9 cellular contexts compared by ENCODE assay signal in the genomic region with DNA sequence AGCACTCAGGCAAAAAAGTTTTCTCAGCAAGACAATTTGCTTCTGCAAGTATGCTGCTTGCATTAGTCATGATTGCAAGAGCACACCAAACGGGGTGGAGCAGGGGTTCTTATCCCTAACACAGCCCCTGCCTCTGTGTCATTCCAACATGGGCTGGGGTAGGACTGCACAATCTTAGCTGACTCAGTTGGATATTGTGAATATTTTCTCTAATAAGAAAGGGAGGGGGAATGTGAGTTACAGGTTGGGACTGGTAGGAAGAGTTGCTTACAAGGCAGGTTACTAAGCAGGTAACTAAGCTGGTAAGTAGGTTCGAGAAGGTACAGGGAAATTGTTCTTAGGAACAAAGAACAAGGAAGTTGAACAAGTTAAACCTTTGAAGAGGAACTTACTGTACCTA. TPM values are rescaled to one million over a fixed set of nuclear protein-coding genes. Genes with fewer than 3 reads are reported as not detected.
DNase-seq lines count a peak whose midpoint lies in the region; FAIRE-seq and TF ChIP-seq lines count a peak whose summit lies in the region.
"Not testable (repeated sequence)": the region's sequence is repeated elsewhere in the genome, so short reads cannot be mapped to it uniquely, and the experiment has no call there.
"Had no signal": no experiment of that assay in that cellular context is flagged by ENCODE, and none has a peak within 500 bp of the region (broad histone marks: within the 10 kb centered on the region; RNA-seq: fewer than 3 reads in every experiment).

No MANE protein-coding gene starts in this region.

- peak; percentile 0 for DNase-seq in AG09319 (ENCODE audit: extremely low read depth, low read depth)
- not testable (repeated sequence) for DNase-seq in HFFc6
- DNase-seq in amniotic epithelial cell (ENCODE audit: low read depth) = peak; percentile 58
- peak; percentile 23 to 31 for DNase-seq in cardiac fibroblast (ENCODE audit: low read depth in 2 of 2)
- peak; percentile 31 for DNase-seq in fibroblast of mammary gland (ENCODE audit: low read depth)
- peak; percentile 91 for DNase-seq in keratinocyte (ENCODE audit: low read depth, low spot score)
- peak; percentile 20 for DNase-seq in small intestine

- H3K79me2 ChIP-seq in keratinocyte (ENCODE audit: control insufficient read depth, insufficient read depth, low read length) = peaks cover 16% of the 10 kb centered on the region

- not testable (repeated sequence) for H3K4me1 Mint-ChIP-seq in HFFc6 (ENCODE audit: low read depth)

- not testable (repeated sequence) for H3K9me1 ChIP-seq in keratinocyte (ENCODE audit: control insufficient read depth, extremely low read depth, insufficient read depth, low read length)

- H3K4me1 ChIP-seq in keratinocyte (ENCODE audit: control insufficient read depth, extremely low read depth, insufficient read depth, low read length) (peaks cover 21% of the 10 kb centered on the region), mucosa of stomach (ENCODE audit: control insufficient read depth, insufficient read depth, low read length) (peaks cover 13% of the 10 kb centered on the region)
- H3K4me1 ChIP-seq in small intestine (ENCODE audit: control insufficient read depth in 2 of 2, insufficient read depth in 1 of 2, low read depth in 1 of 2, low read length in 1 of 2) = not testable (repeated sequence)

- H3K36me3 ChIP-seq in keratinocyte (ENCODE audit: control insufficient read depth in 2 of 2, extremely low read depth in 1 of 2, insufficient read depth in 2 of 2, low read length in 2 of 2); mucosa of stomach (ENCODE audit: control insufficient read depth, insufficient read depth, low read length); small intestine (ENCODE audit: control insufficient read depth in 2 of 2, insufficient read depth in 2 of 2, low read length in 2 of 2): not testable (repeated sequence)

- not testable (repeated sequence) for FAIRE-seq in keratinocyte (lab: Jason Lieb, UNC); small intestine (lab: Jason Lieb, UNC)

- dilution Hi-C loops in keratinocyte (cut with MboI; ENCODE audit: extremely low pct_ligation_motif_present, low sequenced_read_pairs) = not testable (repeated sequence)

- H3K9me3 ChIP-seq in keratinocyte (ENCODE audit: control insufficient read depth, low read depth, low read length); mucosa of stomach (ENCODE audit: control insufficient read depth, low read length); small intestine (ENCODE audit: control insufficient read depth, low read depth): not testable (repeated sequence)

- 39 to 40% (median 40%) methylated on average over 2 of the region's 2 CpGs for WGBS in small intestine, 3 donors

- H3K9me3 Mint-ChIP-seq in HFFc6 = not testable (repeated sequence)

- peak overlapping the region; percentile 35 for H3K4me3 Mint-ChIP-seq in HFFc6

- not testable (repeated sequence) for H3K27me3 ChIP-seq in keratinocyte (ENCODE audit: control insufficient read depth, extremely low read depth, insufficient read depth, low read length); mucosa of stomach (ENCODE audit: control insufficient read depth, insufficient read depth, low read length); small intestine (ENCODE audit: control insufficient read depth in 2 of 2, insufficient read depth in 2 of 2, low read length in 2 of 2)

- not testable (repeated sequence) for H3K27me3 Mint-ChIP-seq in HFFc6 (ENCODE audit: insufficient read depth)

- peak overlapping the region; percentile 83 for H3K27ac ChIP-seq in keratinocyte (ENCODE audit: control insufficient read depth, insufficient read depth, low read length)
- H3K27ac ChIP-seq in small intestine (ENCODE audit: low read depth in 1 of 2, low read length in 1 of 2) = peak overlapping the region in 1 of 2 donors; percentile 31

- H3K4me2 ChIP-seq in keratinocyte (ENCODE audit: control insufficient read depth, extremely low read depth, insufficient read depth, low read depth, low read length) = peak overlapping the region; percentile 73

- not testable (repeated sequence) for TF ChIP-seq CTCF in AG09319 (IDR thresholded peaks at IDR 0.05; ENCODE audit: low read depth, low read length); HFFc6 (IDR thresholded peaks at IDR 0.05); cardiac fibroblast (IDR thresholded peaks at IDR 0.05; ENCODE audit: low read depth, low read length); fibroblast of mammary gland (conservative IDR thresholded peaks at IDR 0.05; ENCODE audit: control insufficient read depth, insufficient read depth, low read depth, low read length); keratinocyte (optimal IDR thresholded peaks at IDR 0.05 in 1 of 3, IDR thresholded peaks at IDR 0.05 in 1 of 3, conservative IDR thresholded peaks at IDR 0.05 in 1 of 3; ENCODE audit: extremely low read depth in 1 of 3, insufficient read depth in 2 of 3, low read length in 3 of 3)

- not testable (repeated sequence) for H3K36me3 Mint-ChIP-seq in HFFc6 (ENCODE audit: low read depth)

- H3K9ac ChIP-seq in keratinocyte (ENCODE audit: control insufficient read depth, extremely low read depth, insufficient read depth, low read length) (peak overlapping the region; percentile 62), mucosa of stomach (ENCODE audit: low read length) (peak overlapping the region; percentile 9)

- H4K20me1 ChIP-seq in keratinocyte (ENCODE audit: control insufficient read depth, extremely low read depth, insufficient read depth, low read length) = not testable (repeated sequence)

- not testable (repeated sequence) for H3K4me3 ChIP-seq in cardiac fibroblast (replicated peaks in 1 of 2; ENCODE audit: low read depth in 2 of 2, low read length in 2 of 2); fibroblast of mammary gland (ENCODE audit: control insufficient read depth, low read depth, low read length); mucosa of stomach (ENCODE audit: low read length); small intestine (ENCODE audit: low read depth in 1 of 2, low read length in 2 of 2)
- peak overlapping the region in 1 of 3 experiments; percentile 46 for H3K4me3 ChIP-seq in keratinocyte (ENCODE audit: control insufficient read depth in 2 of 3, extremely low read depth in 1 of 3, insufficient read depth in 2 of 3, low read depth in 1 of 3, low read length in 3 of 3)

- peak overlapping the region; percentile 66 for H2AFZ ChIP-seq in keratinocyte (ENCODE audit: control insufficient read depth, low read length)

- H3K27ac Mint-ChIP-seq in HFFc6 = 0 out of 2 replicates have a peak overlapping the region, but pooled peaks have one; percentile 17

RNA-seq across cellular contexts. Expression of gene GOLGA6L10, which starts 24.4 kb away (rescaled TPM):
- total RNA-seq in HFFc6 (2021; fragmentation: NEBNext Ultra II Directional; extraction: Animal tissue kit (Norgen Biotek cat#: 25700)) = under 1 TPM; 0.43 to 0.69 (median 0.51) TPM
- polyA plus RNA-seq in keratinocyte = 0.36 to 1.6 TPM (median 1.3 TPM) in 3 replicates
- polyA plus RNA-seq in keratinocyte (2011; ENCODE audit: low read depth) = 2.6 TPM
- polyA plus RNA-seq in keratinocyte (2011; cell fraction: cytosol; rRNA removed) = 0.21 and 0.22 TPM in 2 replicates
- 2.5 and 3.0 TPM in 2 replicates for polyA plus RNA-seq in keratinocyte (2011; cell fraction: nucleus; rRNA removed)
- polyA plus RNA-seq in keratinocyte (2012; ENCODE audit: low replicate concordance) = 0.54 and 1.1 TPM in 2 replicates
- 0.10 to 0.67 TPM (median 0.23 TPM) in 3 replicates for polyA minus RNA-seq in keratinocyte
- polyA minus RNA-seq in keratinocyte (2011; cell fraction: cytosol; rRNA and poly(A)+ RNA removed) = not detected
- polyA minus RNA-seq in keratinocyte (2011; cell fraction: nucleus; rRNA and poly(A)+ RNA removed) = 1.1 and 1.3 TPM in 2 replicates
- polyA plus RNA-seq in small intestine = 1 to 10 TPM in 1 of 3 donors, under 1 TPM in 2; 0.67 to 1.9 (median 0.85) TPM
- total RNA-seq: HT-29 had no signal

RNA-seq across cellular contexts. Expression of gene GOLGA6L9, which starts 56.0 kb away (rescaled TPM):
- total RNA-seq in HFFc6 (2021; fragmentation: NEBNext Ultra II Directional; extraction: Animal tissue kit (Norgen Biotek cat#: 25700)) = under 1 TPM; 0.46 to 0.76 (median 0.59) TPM
- 1.2 to 3.1 TPM (median 2.5 TPM) in 3 replicates for polyA plus RNA-seq in keratinocyte
- polyA plus RNA-seq in keratinocyte (2011; ENCODE audit: low read depth) = 3.6 TPM
- 0.56 and 0.90 TPM in 2 replicates for polyA plus RNA-seq in keratinocyte (2011; cell fraction: cytosol; rRNA removed)
- 6.5 and 7.4 TPM in 2 replicates for polyA plus RNA-seq in keratinocyte (2011; cell fraction: nucleus; rRNA removed)
- 1.5 and 3.1 TPM in 2 replicates for polyA plus RNA-seq in keratinocyte (2012; ENCODE audit: low replicate concordance)
- polyA minus RNA-seq in keratinocyte = 0.20 to 1.9 TPM (median 0.73 TPM) in 3 replicates
- not detected for polyA minus RNA-seq in keratinocyte (2011; cell fraction: cytosol; rRNA and poly(A)+ RNA removed)
- 1.8 and 3.2 TPM in 2 replicates for polyA minus RNA-seq in keratinocyte (2011; cell fraction: nucleus; rRNA and poly(A)+ RNA removed)
- 1 to 10 TPM; 2.2 to 4.9 (median 2.2) TPM for polyA plus RNA-seq in small intestine
